ENCODE assay signal across 11 cellular contexts in the genomic region with DNA sequence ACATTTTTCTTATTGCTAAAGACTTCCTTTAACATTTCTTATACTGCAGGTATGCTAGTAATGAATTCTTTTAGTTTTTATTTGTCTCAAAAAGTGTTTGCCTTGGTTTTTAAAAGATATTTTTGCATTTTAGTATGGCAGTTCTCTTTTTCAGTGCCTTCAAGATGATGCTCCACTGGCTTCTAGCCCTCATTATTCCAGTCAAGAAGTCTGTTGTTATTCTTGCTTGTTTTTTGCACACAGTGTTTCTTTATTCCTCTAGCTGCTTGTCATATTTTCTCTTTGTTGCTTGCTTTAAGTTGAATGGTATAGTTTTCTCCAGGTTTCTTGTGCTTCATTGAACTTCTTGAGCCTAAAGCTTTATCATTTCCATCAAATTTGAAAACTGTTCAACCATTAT.
"Had no signal": no experiment of that assay in that cellular context is flagged by ENCODE, and none has a peak within 500 bp of the region (broad histone marks: within the 10 kb centered on the region; RNA-seq: fewer than 3 reads in every experiment).

No MANE protein-coding gene starts in this region.

- H3K4me2 ChIP-seq: GM23338 had no signal

- FAIRE-seq: H1, H54 had no signal

- DNase-seq: GM23248, GOT3, H7, H9, HCEC 1CT, HFFc6 had no signal

- H3K4me1 ChIP-seq: HAP-1 had no signal

- H3K4me3 ChIP-seq: GM23248, GM23338, HAP-1 had no signal

- H3K4me1 Mint-ChIP-seq: GM23338, H9 had no signal

- H3K9ac ChIP-seq: GM23248 had no signal

- ATAC-seq: GM23338, HCT116 had no signal

- H3K4me3 Mint-ChIP-seq: GM23338, H9, HFFc6 had no signal

- H3K9me3 ChIP-seq: HAP-1 had no signal

- H3K27ac ChIP-seq: GM23248 had no signal

- H3K36me3 ChIP-seq: HAP-1 had no signal

- H3K27ac Mint-ChIP-seq: GM23338, H9, HFFc6 had no signal

- H2AFZ ChIP-seq: GM23248, GM23338 had no signal
